In the genomic region with DNA sequence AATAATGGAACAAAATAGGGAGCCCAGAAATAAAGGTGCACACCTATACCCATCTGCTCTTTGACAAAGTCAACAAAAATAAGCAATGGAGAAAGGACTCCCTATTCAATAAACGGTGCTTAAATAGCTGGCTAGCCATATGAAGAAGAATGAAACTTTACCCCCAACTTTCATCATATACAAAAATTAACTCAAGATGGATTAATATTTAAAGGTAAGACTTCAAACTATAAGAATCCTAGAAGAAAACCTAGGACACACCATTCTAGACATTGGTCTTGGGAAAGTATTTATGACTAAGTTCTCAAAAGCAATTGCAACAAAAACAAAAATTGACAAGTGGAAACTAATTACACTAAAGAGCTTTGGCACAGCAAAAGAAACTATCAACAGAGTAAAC, we compare ENCODE assay signal across 20 cellular contexts.
DNase-seq lines count a peak whose midpoint lies in the region.
"Had no signal": no experiment of that assay in that cellular context is flagged by ENCODE, and none has a peak within 500 bp of the region (broad histone marks: within the 10 kb centered on the region; RNA-seq: fewer than 3 reads in every experiment).

No MANE protein-coding gene starts in this region.

- DNase-seq in DMS53 (lab: John Stamatoyannopoulos, UW) (peak; percentile 13), DMS53 treated with DMSO at 0.1 percent for 48 hours (lab: John Stamatoyannopoulos, UW; ENCODE audit: unreplicated experiment) (no peak), NCI-H69 (lab: John Stamatoyannopoulos, UW) (peak; percentile 14), NCI-H748 (lab: John Stamatoyannopoulos, UW; ENCODE audit: unreplicated experiment) (peak; percentile 69), left kidney (ENCODE audit: low read depth, low spot score) (peak; percentile 6), NCI-H146 treated with DMSO at 0.1 percent for 48 hours (lab: John Stamatoyannopoulos, UW; ENCODE audit: unreplicated experiment) (no peak), SW480 (ENCODE audit: low spot score) (no peak), foreskin melanocyte (no peak)
- DNase-seq: 8988T; ACHN; BE2C; C1 segment of cervical spinal cord; CD4-positive, alpha-beta memory T cell; CD4-positive, CD25-positive, alpha-beta regulatory T cell; CD8-positive, alpha-beta memory T cell; COR-L47; DMS153; DMS79; DND-41; GDM1 had no signal

Comparison
In these comparisons a context has a peak if more than half of its experiments do, and no peak if none do; other contexts are left out.
1. DNase-seq: peak in DMS53 (single experiment), NCI-H69 (single experiment), NCI-H748 (single experiment) and left kidney (single experiment); none in DMS53 treated with DMSO at 0.1 percent for 48 hours (single experiment), NCI-H146 treated with DMSO at 0.1 percent for 48 hours (single experiment), SW480 (single experiment) and foreskin melanocyte (single experiment).